Comparison of ENCODE assay signal across 8 cellular contexts in genomic region chr22:31055322-31056159, GRCh38. TPM values are rescaled to one million over a fixed set of nuclear protein-coding genes. Genes with fewer than 3 reads are reported as not detected.
A peak's percentile ranks its signal among the peaks of the same experiment; 100 is the strongest.
DNase-seq lines count a peak whose midpoint lies in the region; ATAC-seq and TF ChIP-seq lines count a peak whose summit lies in the region.

No MANE protein-coding gene starts in this region.

- DNase-seq in NCI-H2171 treated with DMSO at 0.1 percent for 48 hours (lab: John Stamatoyannopoulos, UW) (peak; percentile 26), NCI-H2171 (lab: John Stamatoyannopoulos, UW) (no peak), amniotic stem cell (lab: John Stamatoyannopoulos, UW) (peak; percentile 84), right atrium auricular region (ENCODE audit: low spot score) (peak; percentile 93), retina (peak; percentile 46)
- DNase-seq in stimulated activated CD4-positive, alpha-beta T cell treated with anti-CD3 and anti-CD28 coated beads, Interleukin-2, amount 100 ng/mL, for 24 hours: no peak

- ATAC-seq in GM21737 (IDR thresholded peaks at IDR 0.05; ENCODE audit: unreplicated experiment) (no peak), GM21423 (IDR thresholded peaks at IDR 0.05; ENCODE audit: unreplicated experiment) (no peak)

- H3K27me3 ChIP-seq in right atrium auricular region: no peaks in the 10 kb centered on the region

- no peaks in the 10 kb centered on the region for H3K36me3 ChIP-seq in right atrium auricular region

- H3K9me3 ChIP-seq in right atrium auricular region: no peaks in the 10 kb centered on the region

- peaks cover 0 to 15% of the 10 kb centered on the region in 2 donors for H3K4me1 ChIP-seq in right atrium auricular region

- peak overlapping the region; percentile 69 to 78 for H3K27ac ChIP-seq in right atrium auricular region

- TF ChIP-seq CTCF in right atrium auricular region (IDR thresholded peaks at IDR 0.05): no peak

- no peak overlapping the region for H3K4me3 ChIP-seq in right atrium auricular region

RNA-seq across cellular contexts. Expression of gene SMTN, which starts 25.6 kb away (rescaled TPM):
- total RNA-seq in right atrium auricular region: 100 to 1,000 TPM in 1 of 2 donors, 10 to 100 TPM in 1; 81.4 to 183 TPM

RNA-seq across cellular contexts. Expression of gene SELENOM, which starts 51.8 kb away (rescaled TPM):
- total RNA-seq in right atrium auricular region: 100 to 1,000 TPM; 133 to 358 TPM

Comparison
In these comparisons a context has a peak if more than half of its experiments do, and no peak if none do; other contexts are left out.
1. DNase-seq: peak in NCI-H2171 treated with DMSO at 0.1 percent for 48 hours (single experiment), amniotic stem cell (single experiment), right atrium auricular region (single experiment) and retina (single experiment); none in NCI-H2171 (single experiment) and stimulated activated CD4-positive, alpha-beta T cell treated with anti-CD3 and anti-CD28 coated beads, Interleukin-2, amount 100 ng/mL, for 24 hours (0 of 2).